ENCODE assay signal across 1 cellular context in genomic region chr1:203796223-203796747, GRCh38.
TF ChIP-seq lines count a peak whose summit lies in the region.

No MANE protein-coding gene starts in this region.

TF ChIP-seq in K562, 482 proteins besides CTCF, POLR2A, EP300 and RAD21 (continued from another document):
- no peak for TF ChIP-seq CLOCK (CRISPR knock-in tag; IDR thresholded peaks at IDR 0.05; ENCODE audit: borderline replicate concordance)
- peak; percentile 50 for TF ChIP-seq E2F8 (IDR thresholded peaks at IDR 0.05; ENCODE audit: low read depth, partially characterized antibody)
- no peak for TF ChIP-seq ZBTB8A (IDR thresholded peaks at IDR 0.05; ENCODE audit: partially characterized antibody)
- TF ChIP-seq ZNF197 (CRISPR knock-in tag; IDR thresholded peaks at IDR 0.05; ENCODE audit: low read depth), result no peak
- 0 out of 2 replicates have a peak, but pooled peaks have one; percentile 72 for TF ChIP-seq HDGF (IDR thresholded peaks at IDR 0.05)
- TF ChIP-seq SP1 (CRISPR knock-in tag; IDR thresholded peaks at IDR 0.05), result peak; percentile 42; the same call in 1 of the 2 replicates
- TF ChIP-seq ZNF140 (CRISPR knock-in tag; IDR thresholded peaks at IDR 0.05), result no peak
- no peak for TF ChIP-seq STAT5B (CRISPR knock-in tag; IDR thresholded peaks at IDR 0.05)
- TF ChIP-seq CREB5 (CRISPR knock-in tag; IDR thresholded peaks at IDR 0.05), result no peak
- TF ChIP-seq ELF1 (tag; IDR thresholded peaks at IDR 0.05), result 0 out of 2 replicates have a peak, but pooled peaks have one; percentile 41
- TF ChIP-seq ZBTB17 (CRISPR knock-in tag; IDR thresholded peaks at IDR 0.05), result no peak
- peak; percentile 28; the same call in 1 of the 2 replicates for TF ChIP-seq SMARCE1 (IDR thresholded peaks at IDR 0.05)
- no peak for TF ChIP-seq ILK (tag; IDR thresholded peaks at IDR 0.05; ENCODE audit: borderline replicate concordance, low read depth)
